Comparison of ENCODE assay signal across 8 cellular contexts in genomic region chr10:28393956-28394568, GRCh38.
A peak's percentile ranks its signal among the peaks of the same experiment; 100 is the strongest.
DNase-seq lines count a peak whose midpoint lies in the region; ATAC-seq lines count a peak whose summit lies in the region.

No MANE protein-coding gene starts in this region.

- H2BK12ac ChIP-seq in mesenchymal stem cell (ENCODE audit: low read length in 2 of 2), result no peak overlapping the region

- no peak overlapping the region for H4K8ac ChIP-seq in mesenchymal stem cell (ENCODE audit: low read length)

- no peak overlapping the region for H2AK5ac ChIP-seq in mesenchymal stem cell (ENCODE audit: low read length, severe bottlenecking)

- H2BK5ac ChIP-seq in mesenchymal stem cell (ENCODE audit: low read depth, low read length, poor library complexity, severe bottlenecking), result no peak overlapping the region

- H3K9me3 ChIP-seq in mesenchymal stem cell (ENCODE audit: control insufficient read depth, low read length), result no peaks in the 10 kb centered on the region

- no peak overlapping the region for H3K27ac ChIP-seq in mesenchymal stem cell (ENCODE audit: low read length, poor library complexity, severe bottlenecking)

- H2AFZ ChIP-seq in mesenchymal stem cell (ENCODE audit: low read depth, low read length), result no peak overlapping the region

- H3K9ac ChIP-seq in mesenchymal stem cell (ENCODE audit: low read length), result no peak overlapping the region

- H3K4me1 ChIP-seq in mesenchymal stem cell (ENCODE audit: control insufficient read depth, insufficient read depth, low read depth, low read length), result no peaks in the 10 kb centered on the region

- H3K4me2 ChIP-seq in mesenchymal stem cell (ENCODE audit: low read length, poor library complexity, severe bottlenecking), result peak overlapping the region; percentile 45

- DNase-seq in Right ventricle myocardium inferior (ENCODE audit: missing footprints), result peak; percentile 76
- no peak for DNase-seq in cardiac septum (ENCODE audit: low spot score)
- DNase-seq in NCI-H69 (lab: John Stamatoyannopoulos, UW), result peak; percentile 62
- DNase-seq in activated CD4-positive, alpha-beta T cell treated with anti-CD3 and anti-CD28 coated beads, Interleukin-2, amount 50 U/mL, for 48 hours, result peak; percentile 63 to 77
- DNase-seq in effector CD4-positive, alpha-beta T cell, result peak; percentile 49
- DNase-seq in mesenchymal stem cell, result peak; percentile 57
- DNase-seq in stimulated activated CD8-positive, alpha-beta memory T cell treated with anti-CD3 and anti-CD28 coated beads, Interleukin-2, amount 100 ng/mL, for 1 hour (ENCODE audit: low read depth in 2 of 2), result peak; percentile 22 to 37

- no peak overlapping the region for H2BK15ac ChIP-seq in mesenchymal stem cell (ENCODE audit: low read depth, poor library complexity, severe bottlenecking)

- intact Hi-C loops in Right ventricle myocardium inferior (cut with DNase I) (no loop called here), cardiac septum (cut with DNase I) (loop anchor here (10.0 kb wide), 1 partner anchor 949 kb away; no protein-coding TSS in a partner anchor)

- no peak overlapping the region for H3K4me3 ChIP-seq in mesenchymal stem cell (ENCODE audit: insufficient read depth in 1 of 2, low read depth in 1 of 2, low read length in 2 of 2)

- no peak overlapping the region for H3K4ac ChIP-seq in mesenchymal stem cell (ENCODE audit: low read depth in 1 of 2, low read length in 2 of 2)

- H2BK120ac ChIP-seq in mesenchymal stem cell (ENCODE audit: low read depth, low read length), result no peak overlapping the region

- H3K23ac ChIP-seq in mesenchymal stem cell (ENCODE audit: low read length in 2 of 2), result no peak overlapping the region

- peak; percentile 81 for ATAC-seq in Right ventricle myocardium inferior
- peak; percentile 87 for ATAC-seq in HG03066 (IDR thresholded peaks at IDR 0.05; ENCODE audit: low read depth, unreplicated experiment)

- H4K91ac ChIP-seq in mesenchymal stem cell (ENCODE audit: low read length), result no peak overlapping the region

- 7% methylated on average over 7 of the region's 8 CpGs for WGBS in mesenchymal stem cell

- no peaks in the 10 kb centered on the region for H3K27me3 ChIP-seq in mesenchymal stem cell (ENCODE audit: control insufficient read depth in 1 of 2, insufficient read depth in 1 of 2, low read length in 2 of 2)

- no peaks in the 10 kb centered on the region for H3K79me1 ChIP-seq in mesenchymal stem cell (replicated peaks; ENCODE audit: low read length, poor library complexity, severe bottlenecking)

- H3K36me3 ChIP-seq in mesenchymal stem cell (ENCODE audit: control insufficient read depth in 1 of 2, insufficient read depth in 2 of 2, low read depth in 1 of 2, low read length in 2 of 2), result no peaks in the 10 kb centered on the region

- H3K14ac ChIP-seq in mesenchymal stem cell (ENCODE audit: low read length in 2 of 2), result no peak overlapping the region

- no peak overlapping the region for H3K18ac ChIP-seq in mesenchymal stem cell (ENCODE audit: low read depth in 1 of 2, low read length in 2 of 2)
